16 cellular contexts compared by ENCODE assay signal in the genomic region with DNA sequence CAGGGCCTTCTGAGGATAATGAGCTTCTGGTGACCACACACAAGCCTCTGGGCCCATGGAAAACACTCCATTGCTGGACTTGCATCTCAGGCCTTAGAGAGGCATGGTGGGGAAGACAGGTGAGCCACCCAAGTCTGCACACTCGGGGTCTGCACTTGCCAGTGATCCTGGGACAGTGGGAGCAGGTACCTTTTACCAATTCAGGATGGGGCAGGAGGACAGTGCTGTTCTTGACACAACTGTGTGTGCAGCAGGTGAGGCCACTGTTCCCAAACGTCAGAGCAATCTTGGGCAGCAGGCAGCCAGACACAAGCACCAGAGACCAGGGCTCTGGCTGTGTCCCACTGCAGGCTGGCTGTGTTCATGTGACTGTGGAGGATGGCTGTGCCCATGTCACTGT.
"Had no signal": no experiment of that assay in that cellular context is flagged by ENCODE, and none has a peak within 500 bp of the region (broad histone marks: within the 10 kb centered on the region; RNA-seq: fewer than 3 reads in every experiment).

No MANE protein-coding gene starts in this region.

- H3K9me3 ChIP-seq: adrenal gland, esophagus muscularis mucosa had no signal

- H3K4me1 ChIP-seq: adrenal gland had no signal

- ATAC-seq: left ventricle myocardium superior; naive thymus-derived CD8-positive, alpha-beta T cell had no signal

- H3K36me3 ChIP-seq: adrenal gland, cardiac muscle cell, esophagus muscularis mucosa had no signal

- DNase-seq: activated CD4-positive, alpha-beta T cell treated with anti-CD3 and anti-CD28 coated beads, Interleukin-2, amount 10 ng/mL, durations not matched to agents 7 days and 5 days; activated CD4-positive, CD25-positive, alpha-beta regulatory T cell; left ventricle myocardium superior; occipital lobe; stimulated activated CD4-positive, alpha-beta T cell treated with anti-CD3 and anti-CD28 coated beads, Interleukin-15, amount 100 ng/mL, for 24 hours; stimulated activated CD4-positive, alpha-beta T cell treated with anti-CD3 and anti-CD28 coated beads, Interleukin-4, amount 100 ng/mL, for 1 hour; stimulated activated naive CD4-positive, alpha-beta T cell treated with Interleukin-2 at 50 U/mL for 16 hours; trophoblast cell had no signal

- H3K27ac ChIP-seq: adrenal gland, cardiac muscle cell, esophagus muscularis mucosa, hepatocyte had no signal

- H3K27me3 ChIP-seq: cardiac muscle cell, hepatocyte had no signal

- H3K4me3 ChIP-seq: adrenal gland, cardiac muscle cell, esophagus muscularis mucosa, hepatocyte had no signal

- FAIRE-seq: colon, endometrium, keratinocyte had no signal
